In genomic region chr10:71889388-71889987, GRCh38 we compare ENCODE assay signal across 7 cellular contexts. TPM values are rescaled to one million over a fixed set of nuclear protein-coding genes. Genes with fewer than 3 reads are reported as not detected.
A peak's percentile ranks its signal among the peaks of the same experiment; 100 is the strongest.
DNase-seq lines count a peak whose midpoint lies in the region; ATAC-seq and TF ChIP-seq lines count a peak whose summit lies in the region.

No MANE protein-coding gene starts in this region.

- DNase-seq in WTC11 (ENCODE audit: low spot score), result no peak
- DNase-seq in heart left ventricle, result no peak
- no peak for DNase-seq in NCI-H1105 (lab: John Stamatoyannopoulos, UW)
- DNase-seq in mesenteric fat pad (ENCODE audit: low spot score), result no peak
- DNase-seq in hepatic stellate cell (ENCODE audit: low spot score), result no peak

- H3K36me3 ChIP-seq in heart left ventricle (no peaks in the 10 kb centered on the region), skeletal muscle satellite cell (ENCODE audit: insufficient read depth, low read length) (no peaks in the 10 kb centered on the region)

- H3K4me3 ChIP-seq in heart left ventricle (peak overlapping the region in 10 of 12 donors; percentile 40 to 70 (median 58)), skeletal muscle satellite cell (ENCODE audit: low read length) (peak overlapping the region; percentile 93)

- peaks cover 9% of the 10 kb centered on the region for H3K4me1 Mint-ChIP-seq in WTC11

- H3K27me3 Mint-ChIP-seq in WTC11 (ENCODE audit: low read depth), result peaks cover 44% of the 10 kb centered on the region

- H3K4me2 ChIP-seq in skeletal muscle satellite cell (ENCODE audit: low read length), result peak overlapping the region; percentile 100

- H3K27ac Mint-ChIP-seq in WTC11, result no peak overlapping the region

- no peaks in the 10 kb centered on the region for H3K9me3 ChIP-seq in heart left ventricle
- H3K9me3 ChIP-seq in skeletal muscle satellite cell (replicated peaks; ENCODE audit: low read length), result no peaks in the 10 kb centered on the region

- H3K27me3 ChIP-seq in heart left ventricle (no peaks in the 10 kb centered on the region), skeletal muscle satellite cell (ENCODE audit: control insufficient read depth, insufficient read depth, low read length) (peaks cover 8% of the 10 kb centered on the region)

- H3K27ac ChIP-seq in heart left ventricle, result peak overlapping the region in 11 of 12 donors; percentile 50 to 96 (median 65)

- CTCF ChIA-PET in WTC11 (lab: Charles Lee), result interaction anchor here (0.7 to 2.4 kb wide), 5 partner anchors 38 to 159 kb away, joined by 3 to 8 read pairs (median 5); partner anchors contain the start of gene PSAP

- intact Hi-C loops in heart left ventricle (cut with DNase I), result loop anchor here in 6 of 10 donors (5.0 to 10.0 kb wide), 4 partner anchors 52 to 505 kb away; partner anchors contain the start of gene VSIR (in 1 of the 6)

- WGBS in heart left ventricle, 4 donors, result 38 to 47% (median 42%) methylated on average over 9 of the region's 9 CpGs

- ATAC-seq in HG02981 (IDR thresholded peaks at IDR 0.05; ENCODE audit: unreplicated experiment) (peak; percentile 4), WTC11 (peak; percentile 40), heart left ventricle (peak in 2 of 4 donors; percentile 1 to 2)

- TF ChIP-seq POLR2A in heart left ventricle (IDR thresholded peaks at IDR 0.05), result no peak

- POLR2A ChIA-PET in WTC11 (lab: Charles Lee), result no interaction called here

- H3K4me1 ChIP-seq in heart left ventricle (peaks cover 0 to 58% (median 10%) of the 10 kb centered on the region in 12 donors), skeletal muscle satellite cell (ENCODE audit: control insufficient read depth, insufficient read depth, low read length) (peaks cover 6% of the 10 kb centered on the region)

- peak overlapping the region; percentile 73 for H3K4me3 Mint-ChIP-seq in WTC11

- TF ChIP-seq CTCF in WTC11 (IDR thresholded peaks at IDR 0.05), result no peak
- no peak for TF ChIP-seq CTCF in heart left ventricle (IDR thresholded peaks at IDR 0.05)

- peak overlapping the region; percentile 82 for H3K9ac ChIP-seq in skeletal muscle satellite cell (ENCODE audit: low read depth, low read length)

- H3K36me3 Mint-ChIP-seq in WTC11, result no peaks in the 10 kb centered on the region

- no peaks in the 10 kb centered on the region for H3K9me3 Mint-ChIP-seq in WTC11

TF ChIP-seq in WTC11, 78 proteins besides CTCF, POLR2A, EP300 and RAD21:
- TF ChIP-seq TEAD4 (CRISPR knock-in tag; IDR thresholded peaks at IDR 0.05) (no peak), TEAD1 (CRISPR knock-in tag; IDR thresholded peaks at IDR 0.05) (no peak), ZNF138 (CRISPR knock-in tag; conservative IDR thresholded peaks at IDR 0.05) (no peak), TCF7 (CRISPR knock-in tag; IDR thresholded peaks at IDR 0.05; ENCODE audit: low read depth) (no peak), ZNF121 (CRISPR knock-in tag; IDR thresholded peaks at IDR 0.05) (peak; percentile 39; the same call in 1 of the 2 replicates), ZNF396 (CRISPR knock-in tag; IDR thresholded peaks at IDR 0.05; ENCODE audit: borderline replicate concordance) (no peak)
- TF ChIP-seq, protein P1, sequence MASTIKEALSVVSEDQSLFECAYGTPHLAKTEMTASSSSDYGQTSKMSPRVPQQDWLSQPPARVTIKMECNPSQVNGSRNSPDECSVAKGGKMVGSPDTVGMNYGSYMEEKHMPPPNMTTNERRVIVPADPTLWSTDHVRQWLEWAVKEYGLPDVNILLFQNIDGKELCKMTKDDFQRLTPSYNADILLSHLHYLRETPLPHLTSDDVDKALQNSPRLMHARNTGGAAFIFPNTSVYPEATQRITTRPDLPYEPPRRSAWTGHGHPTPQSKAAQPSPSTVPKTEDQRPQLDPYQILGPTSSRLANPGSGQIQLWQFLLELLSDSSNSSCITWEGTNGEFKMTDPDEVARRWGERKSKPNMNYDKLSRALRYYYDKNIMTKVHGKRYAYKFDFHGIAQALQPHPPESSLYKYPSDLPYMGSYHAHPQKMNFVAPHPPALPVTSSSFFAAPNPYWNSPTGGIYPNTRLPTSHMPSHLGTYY (CRISPR knock-in tag; IDR thresholded peaks at IDR 0.05), result no peak
TF ChIP-seq in WTC11: peak in this region for 1.

RNA-seq across cellular contexts. Expression of gene PSAP, which starts 38.4 kb away (rescaled TPM):
- 397 to 474 TPM (median 462 TPM) in 3 replicates for total RNA-seq in WTC11 (2021)
- total RNA-seq in heart left ventricle, result 1,000 to 10,000 TPM; 1,282 to 2,171 (median 1,665) TPM
- 1,000 to 10,000 TPM in 1 of 2 donors, 100 to 1,000 TPM in 1; 454 to 1,132 TPM for polyA plus RNA-seq in heart left ventricle
- 390 and 542 TPM in 2 replicates for total RNA-seq in skeletal muscle satellite cell (2012; rRNA removed)
- 1,414 TPM for total RNA-seq in mesenteric fat pad
